Comparison of ENCODE assay signal across 17 cellular contexts in the genomic region with DNA sequence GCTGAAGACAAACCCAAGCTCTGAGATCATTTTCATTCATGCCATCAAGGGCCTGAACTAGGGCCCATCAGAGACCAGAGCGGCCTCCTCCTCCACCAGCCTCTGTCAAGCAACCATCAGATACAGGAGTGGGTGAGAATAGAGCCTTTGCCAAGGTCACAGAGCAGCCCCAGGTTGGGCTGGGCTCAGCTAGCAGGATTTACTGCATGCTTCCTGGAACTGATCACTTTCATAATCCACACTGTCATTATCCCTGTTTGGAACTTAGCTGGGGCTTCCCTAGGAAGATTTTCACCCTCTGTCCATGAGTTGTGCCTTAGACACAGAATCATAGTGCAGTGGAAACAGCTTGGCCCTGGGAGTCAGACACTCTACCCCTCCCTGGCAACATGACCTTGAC. TPM values are rescaled to one million over a fixed set of nuclear protein-coding genes. Genes with fewer than 3 reads are reported as not detected.
DNase-seq lines count a peak whose midpoint lies in the region; ATAC-seq and TF ChIP-seq lines count a peak whose summit lies in the region.
"Had no signal": no experiment of that assay in that cellular context is flagged by ENCODE, and none has a peak within 500 bp of the region (broad histone marks: within the 10 kb centered on the region; RNA-seq: fewer than 3 reads in every experiment).

No MANE protein-coding gene starts in this region.

- ATAC-seq in left colon, result peak; percentile 27
- ATAC-seq in omental fat pad (ENCODE audit: low FRiP score), result peak; percentile 37
- no peak for ATAC-seq in GM21528 (IDR thresholded peaks at IDR 0.05; ENCODE audit: low FRiP score, unreplicated experiment)
- ATAC-seq: A549 had no signal

- intact Hi-C loops in left colon (cut with DNase I, micrococcal nuclease), result no loop called here

- H3K4me3 ChIP-seq in WERI-Rb-1 (ENCODE audit: low read depth, low read length), result no peak overlapping the region
- H3K4me3 ChIP-seq: A549, GM23248, HAP-1 had no signal

- no peaks in the 10 kb centered on the region for H3K9me3 ChIP-seq in WERI-Rb-1 (ENCODE audit: severe bottlenecking)

- no peak for TF ChIP-seq CTCF in WERI-Rb-1 (IDR thresholded peaks at IDR 0.05; ENCODE audit: low read depth, low read length)
- no peak for TF ChIP-seq CTCF in omental fat pad (IDR thresholded peaks at IDR 0.05)

- H3K36me3 ChIP-seq in WERI-Rb-1, result no peaks in the 10 kb centered on the region
- H3K36me3 ChIP-seq: HAP-1 had no signal

- H3K27me3 ChIP-seq in WERI-Rb-1 (ENCODE audit: insufficient read depth, low read depth, severe bottlenecking), result no peaks in the 10 kb centered on the region

- DNase-seq in WERI-Rb-1, result peak; percentile 68
- no peak for DNase-seq in left colon
- DNase-seq in omental fat pad (ENCODE audit: low spot score), result no peak
- no peak for DNase-seq in activated CD4-positive, alpha-beta T cell treated with anti-CD3 and anti-CD28 coated beads, Interleukin-2, amount 50 U/mL, for 1 hour
- no peak for DNase-seq in NCI-H510A treated with DMSO at 0.1 percent for 48 hours (lab: John Stamatoyannopoulos, UW)
- DNase-seq: AML-193; Caco-2; CD4-positive, alpha-beta T cell; GM23248; IMR-90 had no signal

- H3K27ac ChIP-seq in WERI-Rb-1, result peak overlapping the region; percentile 22; the same call in 1 of the 2 replicates
- H3K27ac ChIP-seq: A549, C4-2B, GM23248, HL-60 had no signal

RNA-seq across cellular contexts. Expression of gene MT4, which starts 5.1 kb away (rescaled TPM):
- total RNA-seq in left colon (not detected), omental fat pad (not detected)
- total RNA-seq: Caco-2; CD4-positive, alpha-beta T cell; GM23248; H4; HT1080; IMR-90 had no signal

RNA-seq across cellular contexts. Expression of gene MT3, which starts 19.4 kb away (rescaled TPM):
- total RNA-seq in left colon (1 to 10 TPM; 1.5 to 1.8 TPM), omental fat pad (not detected)
- total RNA-seq: Caco-2, GM23248, H4, HT1080, IMR-90 had no signal

RNA-seq across cellular contexts. Expression of gene MT2A, which starts 38.4 kb away (rescaled TPM):
- total RNA-seq in left colon (100 to 1,000 TPM in 1 of 2 donors, 10 to 100 TPM in 1; 78.4 to 287 TPM), omental fat pad (1,000 to 10,000 TPM in 2 of 4 donors, 100 to 1,000 TPM in 2; 301 to 1,668 (median 935) TPM)

RNA-seq across cellular contexts. Expression of gene BBS2, which starts 50.1 kb away (rescaled TPM):
- total RNA-seq in left colon (10 to 100 TPM; 34.2 to 36.2 TPM), omental fat pad (10 to 100 TPM; 21.9 to 51.9 (median 37.5) TPM)

RNA-seq across cellular contexts. Expression of gene MT1E, which starts 55.6 kb away (rescaled TPM):
- total RNA-seq in left colon, result 100 to 1,000 TPM in 1 of 2 donors, 10 to 100 TPM in 1; 64.7 to 240 TPM
- 1,000 to 10,000 TPM in 2 of 4 donors, 100 to 1,000 TPM in 2; 386 to 3,925 (median 1,028) TPM for total RNA-seq in omental fat pad
- total RNA-seq: H4 had no signal
